ENCODE assay signal across 9 cellular contexts in the genomic region with DNA sequence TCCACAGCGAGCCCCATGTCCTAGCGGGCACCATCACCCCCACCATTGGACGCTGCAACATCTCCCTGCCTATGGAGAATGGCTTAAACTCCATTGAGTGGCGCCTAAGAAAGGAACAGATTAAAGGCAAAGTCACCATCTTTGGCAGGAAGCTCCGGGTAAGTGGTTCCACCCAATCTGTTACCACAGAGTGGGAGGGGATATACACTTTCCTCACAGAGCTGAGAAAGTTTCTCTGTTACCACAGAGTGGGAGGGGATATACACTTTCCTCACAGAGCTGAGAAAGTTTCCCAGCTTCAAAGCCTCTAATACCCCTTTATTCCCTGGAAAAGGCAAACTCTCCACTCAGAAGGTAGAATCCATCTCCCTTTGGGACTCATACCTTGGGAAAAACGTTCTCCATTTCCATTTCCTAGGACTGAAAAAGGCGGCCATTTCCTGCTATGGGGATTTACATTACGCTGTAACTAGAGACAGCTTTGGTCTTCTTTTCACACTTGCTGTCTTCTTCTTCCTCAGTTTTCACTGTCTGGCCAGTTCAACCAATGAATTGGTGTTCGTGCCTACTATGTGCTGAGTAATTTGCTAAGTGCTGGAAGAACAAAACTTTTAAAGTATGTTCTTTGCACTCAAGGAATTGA.
DNase-seq lines count a peak whose midpoint lies in the region; ATAC-seq and TF ChIP-seq lines count a peak whose summit lies in the region.
"Had no signal": no experiment of that assay in that cellular context is flagged by ENCODE, and none has a peak within 500 bp of the region (broad histone marks: within the 10 kb centered on the region; RNA-seq: fewer than 3 reads in every experiment).

No MANE protein-coding gene starts in this region.

- peaks cover 0 to 8% of the 10 kb centered on the region in 2 donors for H3K4me1 Mint-ChIP-seq in effector memory CD8-positive, alpha-beta T cell (ENCODE audit: low read depth in 2 of 2)

- peak; percentile 47 for TF ChIP-seq POLR2A in GM18505 (IDR thresholded peaks at IDR 0.05; ENCODE audit: borderline replicate concordance, extremely low read depth, insufficient read depth, insufficient read length)

- peak; percentile 100 for ATAC-seq in GM18505 (IDR thresholded peaks at IDR 0.05; ENCODE audit: unreplicated experiment)
- ATAC-seq in GM21526 (IDR thresholded peaks at IDR 0.05; ENCODE audit: low FRiP score, unreplicated experiment) = peak; percentile 100
- peak; percentile 99 for ATAC-seq in HG03460 (IDR thresholded peaks at IDR 0.05; ENCODE audit: unreplicated experiment)
- ATAC-seq in effector memory CD8-positive, alpha-beta T cell (replicated peaks) = peak; percentile 37
- ATAC-seq in Right ventricle myocardium superior (ENCODE audit: poor library complexity) = no peak
- ATAC-seq: mucosa of descending colon had no signal

- DNase-seq in effector memory CD8-positive, alpha-beta T cell = peak in 1 of 3 experiments; percentile 1
- no peak for DNase-seq in SW 1271 (lab: John Stamatoyannopoulos, UW)
- DNase-seq in Right ventricle myocardium superior = no peak
- no peak for DNase-seq in NCI-H2171 treated with DMSO at 0.1 percent for 48 hours (lab: John Stamatoyannopoulos, UW)
- no peak for DNase-seq in NCI-H1105 (lab: John Stamatoyannopoulos, UW)
- DNase-seq: mucosa of descending colon had no signal

- peak overlapping the region in 1 of 2 donors; percentile 45 for H3K4me3 Mint-ChIP-seq in effector memory CD8-positive, alpha-beta T cell

- H3K27ac Mint-ChIP-seq in effector memory CD8-positive, alpha-beta T cell = peak overlapping the region in 1 of 2 donors; percentile 72

- intact Hi-C loops in Right ventricle myocardium superior (cut with DNase I) = no loop called here

- H3K36me3 Mint-ChIP-seq in effector memory CD8-positive, alpha-beta T cell (ENCODE audit: insufficient read depth) = no peaks in the 10 kb centered on the region

- H3K9me3 Mint-ChIP-seq in effector memory CD8-positive, alpha-beta T cell = no peaks in the 10 kb centered on the region

- H3K27me3 Mint-ChIP-seq in effector memory CD8-positive, alpha-beta T cell = peaks cover 7 to 34% of the 10 kb centered on the region in 2 donors
